9 cellular contexts compared by ENCODE assay signal in genomic region chr3:194344012-194344411, GRCh38. TPM values are rescaled to one million over a fixed set of nuclear protein-coding genes. Genes with fewer than 3 reads are reported as not detected.
DNase-seq lines count a peak whose midpoint lies in the region; ATAC-seq, FAIRE-seq and TF ChIP-seq lines count a peak whose summit lies in the region.
"Had no signal": no experiment of that assay in that cellular context is flagged by ENCODE, and none has a peak within 500 bp of the region (broad histone marks: within the 10 kb centered on the region; RNA-seq: fewer than 3 reads in every experiment).

No MANE protein-coding gene starts in this region.

- no peak overlapping the region for H3K9ac ChIP-seq in astrocyte (ENCODE audit: low read length)

- peaks cover 5% of the 10 kb centered on the region for H3K27me3 ChIP-seq in astrocyte (ENCODE audit: insufficient read depth, low read length)

- no peak overlapping the region for H3K27ac Mint-ChIP-seq in astrocyte (ENCODE audit: unreplicated experiment)

- no peak overlapping the region for H2AFZ ChIP-seq in astrocyte (ENCODE audit: low read depth, low read length)

- H3K27me3 Mint-ChIP-seq in astrocyte (ENCODE audit: low read depth, unreplicated experiment): peaks cover 54% of the 10 kb centered on the region

- ATAC-seq in GM19324 (IDR thresholded peaks at IDR 0.05; ENCODE audit: low FRiP score, unreplicated experiment): no peak

- H4K20me1 ChIP-seq in astrocyte (ENCODE audit: insufficient read depth, low read length): no peaks in the 10 kb centered on the region

- H3K79me2 ChIP-seq in astrocyte (ENCODE audit: insufficient read depth, low read length): no peaks in the 10 kb centered on the region

- TF ChIP-seq CTCF in astrocyte (IDR thresholded peaks at IDR 0.05; ENCODE audit: insufficient read depth, low read depth, low read length): peak; percentile 97

- H3K27ac ChIP-seq in astrocyte (ENCODE audit: low read depth, low read length): no peak overlapping the region

- DNase-seq in NCI-H748 (lab: John Stamatoyannopoulos, UW; ENCODE audit: unreplicated experiment): peak; percentile 21
- DNase-seq in NCI-H748 treated with DMSO at 0.1 percent for 48 hours (lab: John Stamatoyannopoulos, UW): no peak
- DNase-seq in LoVo (ENCODE audit: low spot score): peak; percentile 66
- DNase-seq in T-helper 9 cell: peak; percentile 79
- DNase-seq in astrocyte (ENCODE audit: low read depth): no peak
- DNase-seq in iPS-NIHi11 (ENCODE audit: low spot score): peak; percentile 90
- DNase-seq in stimulated activated CD4-positive, alpha-beta T cell treated with anti-CD3 and anti-CD28 coated beads, Interleukin-12 subunit alpha, Interleukin-12 subunit beta, amount 100 ng/mL, for 48 hours (ENCODE audit: low read depth in 2 of 3, low spot score in 1 of 3): peak; percentile 37 to 82 (median 60)

- H3K9me3 ChIP-seq in astrocyte (ENCODE audit: insufficient read depth, low read depth, low read length): no peaks in the 10 kb centered on the region

- H3K4me2 ChIP-seq in astrocyte (ENCODE audit: low read length): no peak overlapping the region

- H3K4me3 ChIP-seq in astrocyte (ENCODE audit: insufficient read depth, low read depth, low read length): no peak overlapping the region

- no peaks in the 10 kb centered on the region for H3K36me3 Mint-ChIP-seq in astrocyte (ENCODE audit: low read depth, unreplicated experiment)

- no peak for FAIRE-seq in astrocyte (lab: Jason Lieb, UNC)

- no peaks in the 10 kb centered on the region for H3K36me3 ChIP-seq in astrocyte (ENCODE audit: insufficient read depth, low read length)

- peak overlapping the region; percentile 18 for H3K4me3 Mint-ChIP-seq in astrocyte (ENCODE audit: unreplicated experiment)

- no peaks in the 10 kb centered on the region for H3K4me1 Mint-ChIP-seq in astrocyte (ENCODE audit: low read depth, unreplicated experiment)

- no peaks in the 10 kb centered on the region for H3K4me1 ChIP-seq in astrocyte (ENCODE audit: insufficient read depth, low read length)

- no peaks in the 10 kb centered on the region for H3K9me3 Mint-ChIP-seq in astrocyte (ENCODE audit: unreplicated experiment)

RNA-seq across cellular contexts. Expression of gene CPN2, which starts 7.1 kb away (rescaled TPM):
- not detected in 2 replicates for total RNA-seq in astrocyte
- total RNA-seq: mononuclear cell had no signal

RNA-seq across cellular contexts. Expression of gene LRRC15, which starts 25.5 kb away (rescaled TPM):
- total RNA-seq in astrocyte: 1.3 and 1.4 TPM in 2 replicates

RNA-seq across cellular contexts. Expression of gene GP5, which starts 55.1 kb away (rescaled TPM):
- total RNA-seq in astrocyte: 0.10 TPM in 1 of 2 replicates, not detected in the other

Comparison
In these comparisons a context has a peak if more than half of its experiments do, and no peak if none do; other contexts are left out.
1. DNase-seq: peak in NCI-H748 (single experiment), LoVo (single experiment), T-helper 9 cell (single experiment), iPS-NIHi11 (single experiment) and stimulated activated CD4-positive, alpha-beta T cell treated with anti-CD3 and anti-CD28 coated beads, Interleukin-12 subunit alpha, Interleukin-12 subunit beta, amount 100 ng/mL, for 48 hours (3 of 3); none in NCI-H748 treated with DMSO at 0.1 percent for 48 hours (single experiment) and astrocyte (single experiment).